In genomic region chr6:43454290-43455033, GRCh38 we compare ENCODE assay signal across 1 cellular context.
TF ChIP-seq lines count a peak whose summit lies in the region.

No MANE protein-coding gene starts in this region.

TF ChIP-seq in SK-N-SH treated with all-trans-retinoic acid at 6 μM for 48 hours, 23 proteins besides CTCF, POLR2A, EP300 and RAD21 (continued from another document):
- TF ChIP-seq, protein P1, sequence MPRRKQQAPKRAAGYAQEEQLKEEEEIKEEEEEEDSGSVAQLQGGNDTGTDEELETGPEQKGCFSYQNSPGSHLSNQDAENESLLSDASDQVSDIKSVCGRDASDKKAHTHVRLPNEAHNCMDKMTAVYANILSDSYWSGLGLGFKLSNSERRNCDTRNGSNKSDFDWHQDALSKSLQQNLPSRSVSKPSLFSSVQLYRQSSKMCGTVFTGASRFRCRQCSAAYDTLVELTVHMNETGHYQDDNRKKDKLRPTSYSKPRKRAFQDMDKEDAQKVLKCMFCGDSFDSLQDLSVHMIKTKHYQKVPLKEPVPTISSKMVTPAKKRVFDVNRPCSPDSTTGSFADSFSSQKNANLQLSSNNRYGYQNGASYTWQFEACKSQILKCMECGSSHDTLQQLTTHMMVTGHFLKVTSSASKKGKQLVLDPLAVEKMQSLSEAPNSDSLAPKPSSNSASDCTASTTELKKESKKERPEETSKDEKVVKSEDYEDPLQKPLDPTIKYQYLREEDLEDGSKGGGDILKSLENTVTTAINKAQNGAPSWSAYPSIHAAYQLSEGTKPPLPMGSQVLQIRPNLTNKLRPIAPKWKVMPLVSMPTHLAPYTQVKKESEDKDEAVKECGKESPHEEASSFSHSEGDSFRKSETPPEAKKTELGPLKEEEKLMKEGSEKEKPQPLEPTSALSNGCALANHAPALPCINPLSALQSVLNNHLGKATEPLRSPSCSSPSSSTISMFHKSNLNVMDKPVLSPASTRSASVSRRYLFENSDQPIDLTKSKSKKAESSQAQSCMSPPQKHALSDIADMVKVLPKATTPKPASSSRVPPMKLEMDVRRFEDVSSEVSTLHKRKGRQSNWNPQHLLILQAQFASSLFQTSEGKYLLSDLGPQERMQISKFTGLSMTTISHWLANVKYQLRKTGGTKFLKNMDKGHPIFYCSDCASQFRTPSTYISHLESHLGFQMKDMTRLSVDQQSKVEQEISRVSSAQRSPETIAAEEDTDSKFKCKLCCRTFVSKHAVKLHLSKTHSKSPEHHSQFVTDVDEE (CRISPR knock-in tag; IDR thresholded peaks at IDR 0.05), result no peak
